In the genomic region with DNA sequence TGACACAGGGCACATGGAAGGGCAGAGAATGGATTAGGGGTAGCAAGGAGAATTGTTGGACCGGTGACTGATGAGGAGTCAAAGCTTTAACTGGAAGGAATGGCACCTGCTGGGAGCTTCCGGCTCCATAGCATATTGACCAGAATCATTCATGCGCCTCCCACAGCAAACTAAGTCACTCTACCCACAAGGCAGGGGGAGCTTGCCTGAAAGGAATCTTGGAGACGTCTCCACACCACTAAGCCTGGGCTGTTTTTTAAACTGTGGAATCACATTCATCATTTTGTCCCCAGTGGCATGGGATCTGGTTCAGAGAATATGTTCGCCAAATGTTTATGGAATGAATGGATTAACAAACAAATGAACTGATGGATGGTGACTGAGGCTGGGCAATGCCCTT, we compare ENCODE assay signal across 14 cellular contexts.
"Had no signal": no experiment of that assay in that cellular context is flagged by ENCODE, and none has a peak within 500 bp of the region (broad histone marks: within the 10 kb centered on the region; RNA-seq: fewer than 3 reads in every experiment).

No MANE protein-coding gene starts in this region.

- H3K4me3 Mint-ChIP-seq: activated B cell treated with CpG ODN at 0.5 μM for 24 hours; activated CD4-positive, alpha-beta T cell treated with anti-CD3 and anti-CD28 coated beads, Interleukin-2, amount 10 ng/mL, durations not matched to agents 7 days and 5 days; activated naive CD4-positive, alpha-beta T cell treated with anti-CD3 and anti-CD28 coated beads, Interleukin-2, amount 50 U/mL, for 24 hours; endodermal cell; natural killer cell treated with Interleukin-12 subunit alpha and Interleukin-12 subunit beta and Interleukin-15 and Interleukin-18, amount 100 ng/mL, for 72 hours; T-helper 1 cell treated with Interleukin-12 subunit alpha and Interleukin-12 subunit beta and Interleukin-4 antibody, amounts not matched to agents 30 μg/mL and 1 μg/mL, for 36 hours had no signal

- H3K27ac Mint-ChIP-seq: activated B cell treated with CpG ODN at 0.5 μM for 24 hours; activated CD4-positive, alpha-beta T cell treated with anti-CD3 and anti-CD28 coated beads, Interleukin-2, amount 10 ng/mL, durations not matched to agents 7 days and 5 days; activated naive CD4-positive, alpha-beta T cell treated with anti-CD3 and anti-CD28 coated beads, Interleukin-2, amount 50 U/mL, for 24 hours; endodermal cell; natural killer cell treated with Interleukin-12 subunit alpha and Interleukin-12 subunit beta and Interleukin-15 and Interleukin-18, amount 100 ng/mL, for 72 hours; T-helper 1 cell treated with Interleukin-12 subunit alpha and Interleukin-12 subunit beta and Interleukin-4 antibody, amounts not matched to agents 30 μg/mL and 1 μg/mL, for 36 hours had no signal

- ATAC-seq: esophagus mucosa; left lobe of liver; natural killer cell treated with Interleukin-12 subunit alpha and Interleukin-12 subunit beta and Interleukin-15 and Interleukin-18, amount 100 ng/mL, for 72 hours; stimulated activated naive CD8-positive, alpha-beta T cell treated with anti-CD3 and anti-CD28 coated beads, Interleukin-15, Interleukin-2, amounts not matched to agents 100 U/mL and 50 U/mL, for 24 hours had no signal

- H3K4me1 Mint-ChIP-seq: activated B cell treated with CpG ODN at 0.5 μM for 24 hours; activated CD4-positive, alpha-beta T cell treated with anti-CD3 and anti-CD28 coated beads, Interleukin-2, amount 10 ng/mL, durations not matched to agents 7 days and 5 days; activated naive CD4-positive, alpha-beta T cell treated with anti-CD3 and anti-CD28 coated beads, Interleukin-2, amount 50 U/mL, for 24 hours had no signal

- DNase-seq: activated B cell treated with CpG ODN at 0.5 μM for 24 hours; activated CD4-positive, alpha-beta T cell treated with anti-CD3 and anti-CD28 coated beads, Interleukin-2, amount 10 ng/mL, durations not matched to agents 7 days and 5 days; activated CD8-positive, alpha-beta memory T cell treated with anti-CD3 and anti-CD28 coated beads for 24 hours; amniotic stem cell; glutamatergic neuron; mammary epithelial cell; stimulated activated CD4-positive, alpha-beta T cell treated with anti-CD3 and anti-CD28 coated beads, Interleukin-2, amount 100 ng/mL, for 48 hours; stimulated activated naive CD8-positive, alpha-beta T cell treated with anti-CD3 and anti-CD28 coated beads, Interleukin-15, Interleukin-2, amounts not matched to agents 100 U/mL and 50 U/mL, for 24 hours had no signal

- H3K9me3 Mint-ChIP-seq: activated B cell treated with CpG ODN at 0.5 μM for 24 hours; activated CD4-positive, alpha-beta T cell treated with anti-CD3 and anti-CD28 coated beads, Interleukin-2, amount 10 ng/mL, durations not matched to agents 7 days and 5 days; activated naive CD4-positive, alpha-beta T cell treated with anti-CD3 and anti-CD28 coated beads, Interleukin-2, amount 50 U/mL, for 24 hours; natural killer cell treated with Interleukin-12 subunit alpha and Interleukin-12 subunit beta and Interleukin-15 and Interleukin-18, amount 100 ng/mL, for 72 hours; T-helper 1 cell treated with Interleukin-12 subunit alpha and Interleukin-12 subunit beta and Interleukin-4 antibody, amounts not matched to agents 30 μg/mL and 1 μg/mL, for 36 hours had no signal

- H3K36me3 Mint-ChIP-seq: activated naive CD4-positive, alpha-beta T cell treated with anti-CD3 and anti-CD28 coated beads, Interleukin-2, amount 50 U/mL, for 24 hours; natural killer cell treated with Interleukin-12 subunit alpha and Interleukin-12 subunit beta and Interleukin-15 and Interleukin-18, amount 100 ng/mL, for 72 hours had no signal
